ENCODE assay signal across 12 cellular contexts in the genomic region with DNA sequence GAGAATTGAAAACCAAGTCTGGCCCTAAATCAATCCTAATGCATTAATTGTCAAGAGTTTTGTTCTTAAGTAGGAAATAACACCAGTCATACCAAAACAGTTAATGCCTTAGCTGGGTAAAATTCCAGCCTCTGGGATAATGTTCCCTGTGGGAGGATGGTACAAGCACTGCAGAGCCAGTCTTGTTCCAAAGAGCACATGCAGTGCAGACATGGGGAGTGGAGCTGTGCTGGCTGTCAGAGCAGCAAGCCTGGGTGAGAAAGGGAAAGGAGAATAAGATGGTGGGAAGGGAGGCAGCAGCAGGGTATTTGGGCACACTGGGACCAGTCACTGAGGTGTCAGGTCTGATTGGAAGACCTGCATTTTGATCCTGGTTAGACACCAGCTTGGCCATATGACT. TPM values are rescaled to one million over a fixed set of nuclear protein-coding genes. Genes with fewer than 3 reads are reported as not detected.
"Had no signal": no experiment of that assay in that cellular context is flagged by ENCODE, and none has a peak within 500 bp of the region (broad histone marks: within the 10 kb centered on the region; RNA-seq: fewer than 3 reads in every experiment).

No MANE protein-coding gene starts in this region.

- H3K4me1 ChIP-seq: breast epithelium, esophagus muscularis mucosa, right atrium auricular region had no signal

- H3K27ac Mint-ChIP-seq: activated CD4-positive, alpha-beta memory T cell treated with anti-CD3 and anti-CD28 coated beads for 36 hours; activated T-cell treated with anti-CD3 and anti-CD28 coated beads, Interleukin-2, amount 50 U/mL, for 72 hours; stimulated activated naive B cell treated with anti-CD40 and anti-IgM and Interleukin-4, amounts not matched to agents 10 μg/mL and 1 μg/mL and 100 μg/mL, for 72 hours had no signal

- H3K27me3 Mint-ChIP-seq: activated CD4-positive, alpha-beta memory T cell treated with anti-CD3 and anti-CD28 coated beads for 36 hours; stimulated activated naive B cell treated with anti-CD40 and anti-IgM and Interleukin-4, amounts not matched to agents 10 μg/mL and 1 μg/mL and 100 μg/mL, for 72 hours had no signal

- H3K27ac ChIP-seq: breast epithelium, esophagus muscularis mucosa, left ventricle myocardium inferior, right atrium auricular region had no signal

- H3K4me3 ChIP-seq: breast epithelium, esophagus muscularis mucosa, left ventricle myocardium inferior, right atrium auricular region, smooth muscle cell had no signal

- H3K4me3 Mint-ChIP-seq: activated CD4-positive, alpha-beta memory T cell treated with anti-CD3 and anti-CD28 coated beads for 36 hours; activated T-cell treated with anti-CD3 and anti-CD28 coated beads, Interleukin-2, amount 50 U/mL, for 72 hours; stimulated activated naive B cell treated with anti-CD40 and anti-IgM and Interleukin-4, amounts not matched to agents 10 μg/mL and 1 μg/mL and 100 μg/mL, for 72 hours had no signal

- H3K9me3 Mint-ChIP-seq: activated CD4-positive, alpha-beta memory T cell treated with anti-CD3 and anti-CD28 coated beads for 36 hours; activated T-cell treated with anti-CD3 and anti-CD28 coated beads, Interleukin-2, amount 50 U/mL, for 72 hours; stimulated activated naive B cell treated with anti-CD40 and anti-IgM and Interleukin-4, amounts not matched to agents 10 μg/mL and 1 μg/mL and 100 μg/mL, for 72 hours had no signal

- H3K27me3 ChIP-seq: breast epithelium, esophagus muscularis mucosa, right atrium auricular region had no signal

- ATAC-seq: activated T-cell treated with anti-CD3 and anti-CD28 coated beads, Interleukin-2, amount 50 U/mL, for 72 hours; stimulated activated naive B cell treated with anti-CD40 and anti-IgM and Interleukin-4, amounts not matched to agents 10 μg/mL and 1 μg/mL and 100 μg/mL, for 72 hours had no signal

- DNase-seq: activated CD4-positive, alpha-beta memory T cell treated with anti-CD3 and anti-CD28 coated beads for 36 hours; activated CD4-positive, alpha-beta T cell treated with anti-CD3 and anti-CD28 coated beads for 1 hour; activated T-cell treated with anti-CD3 and anti-CD28 coated beads, Interleukin-2, amount 50 U/mL, for 72 hours; glutamatergic neuron; left ventricle myocardium inferior; nucleus accumbens; stimulated activated naive B cell treated with anti-CD40 and anti-IgM and Interleukin-4, amounts not matched to agents 10 μg/mL and 1 μg/mL and 100 μg/mL, for 72 hours had no signal

- H3K9me3 ChIP-seq: breast epithelium, esophagus muscularis mucosa, left ventricle myocardium inferior, right atrium auricular region had no signal

RNA-seq across cellular contexts. Expression of gene TLR9, which starts 15.4 kb away (rescaled TPM):
- total RNA-seq: fibroblast of villous mesenchyme, right atrium auricular region had no signal
